18 cellular contexts compared by ENCODE assay signal in genomic region chr7:108802639-108803038, GRCh38.
DNase-seq lines count a peak whose midpoint lies in the region; ATAC-seq, FAIRE-seq and TF ChIP-seq lines count a peak whose summit lies in the region.
"Had no signal": no experiment of that assay in that cellular context is flagged by ENCODE, and none has a peak within 500 bp of the region (broad histone marks: within the 10 kb centered on the region; RNA-seq: fewer than 3 reads in every experiment).

No MANE protein-coding gene starts in this region.

- no peaks in the 10 kb centered on the region for H3K4me1 ChIP-seq in K562 (replicated peaks in 1 of 2; ENCODE audit: control insufficient read depth in 2 of 2, insufficient read depth in 2 of 2, low read length in 2 of 2)
- no peaks in the 10 kb centered on the region for H3K4me1 ChIP-seq in neural progenitor cell
- H3K4me1 ChIP-seq: A549, HAP-1 had no signal

- H3K9me3 ChIP-seq in K562 (replicated peaks; ENCODE audit: control insufficient read depth, insufficient read depth, low read depth, low read length): no peaks in the 10 kb centered on the region
- no peaks in the 10 kb centered on the region for H3K9me3 ChIP-seq in neural progenitor cell (ENCODE audit: low read depth)
- H3K9me3 ChIP-seq: A549, HAP-1 had no signal

- H3K4me3 ChIP-seq in GM12865 (ENCODE audit: low read depth, low read length): no peak overlapping the region
- H3K4me3 ChIP-seq in K562: no peak overlapping the region
- no peak overlapping the region for H3K4me3 ChIP-seq in neural progenitor cell
- H3K4me3 ChIP-seq: A549, HAP-1 had no signal

- DNase-seq in GM12865 (ENCODE audit: low read depth): peak; percentile 12
- no peak for DNase-seq in K562 (ENCODE audit: extremely low read depth in 1 of 4, low spot score in 3 of 4)
- no peak for DNase-seq in neural progenitor cell (ENCODE audit: low spot score)
- DNase-seq in T1000 (lab: John Stamatoyannopoulos, UW): no peak
- DNase-seq: AML-193; CD4-positive, alpha-beta memory T cell; DMS153; DMS79; GF-D8 had no signal

- no peak for TF ChIP-seq RAD21 in K562 (CRISPR knock-in tag; conservative IDR thresholded peaks at IDR 0.05 in 1 of 2, IDR thresholded peaks at IDR 0.05 in 1 of 2)

- intact Hi-C loops in K562 (cut with micrococcal nuclease): loop anchor here (10.0 kb wide), 1 partner anchor 188 kb away; no protein-coding TSS in a partner anchor

- H2AFZ ChIP-seq in K562 (ENCODE audit: low read depth, low read length) (no peak overlapping the region), neural progenitor cell (replicated peaks) (peak overlapping the region; percentile 67)

- no peak overlapping the region for H3K4me3 Mint-ChIP-seq in neural progenitor cell
- H3K4me3 Mint-ChIP-seq: CD4-positive, alpha-beta memory T cell had no signal

- H3K27ac ChIP-seq in K562 (ENCODE audit: extremely low read depth, low read depth, low read length): no peak overlapping the region
- no peak overlapping the region for H3K27ac ChIP-seq in neural progenitor cell
- H3K27ac ChIP-seq: 22Rv1, A549, C4-2B had no signal

- H3K27me3 ChIP-seq in K562 (ENCODE audit: control insufficient read depth in 2 of 2, insufficient read depth in 2 of 2, low read length in 2 of 2): no peaks in the 10 kb centered on the region
- H3K27me3 ChIP-seq in neural progenitor cell: no peaks in the 10 kb centered on the region

- no peaks in the 10 kb centered on the region for H3K36me3 Mint-ChIP-seq in neural progenitor cell
- H3K36me3 Mint-ChIP-seq: CD4-positive, alpha-beta memory T cell had no signal

- no peaks in the 10 kb centered on the region for H4K20me1 ChIP-seq in K562 (replicated peaks; ENCODE audit: control insufficient read depth, insufficient read depth, low read length)
- H4K20me1 ChIP-seq in neural progenitor cell (ENCODE audit: low read depth): no peaks in the 10 kb centered on the region

- TF ChIP-seq POLR2A in K562 (conservative IDR thresholded peaks at IDR 0.05): no peak

- H3K4me2 ChIP-seq in K562 (ENCODE audit: insufficient read depth, low read length) (no peak overlapping the region), neural progenitor cell (no peak overlapping the region)
- H3K4me2 ChIP-seq: A549 had no signal

- FAIRE-seq in K562 (lab: Jason Lieb, UNC): peak; percentile 32
- FAIRE-seq: A549, GM12891 had no signal

- ATAC-seq in HG03432 (IDR thresholded peaks at IDR 0.05; ENCODE audit: unreplicated experiment) (peak; percentile 39), K562 (no peak), GM19395 (IDR thresholded peaks at IDR 0.05; ENCODE audit: unreplicated experiment) (no peak), GM19397 (IDR thresholded peaks at IDR 0.05; ENCODE audit: unreplicated experiment) (no peak), esophagus mucosa (no peak)
- ATAC-seq: A549 had no signal

- CTCF ChIA-PET in K562 (lab: Yijun Ruan, JAX; ENCODE audit: low intra/inter-chr PET ratio): no interaction called here

- no peaks in the 10 kb centered on the region for H3K9me1 ChIP-seq in K562 (ENCODE audit: control insufficient read depth, insufficient read depth, low read length)

- TF ChIP-seq CTCF in GM12865 (IDR thresholded peaks at IDR 0.05; ENCODE audit: insufficient read depth, low read depth, low read length, missing control alignments) (no peak), K562 (IDR thresholded peaks at IDR 0.05 in 2 of 3, conservative IDR thresholded peaks at IDR 0.05 in 1 of 3; ENCODE audit: insufficient read depth in 2 of 3, low read depth in 1 of 3, low read length in 3 of 3) (no peak), neural progenitor cell (IDR thresholded peaks at IDR 0.05) (no peak)

- 3% methylated on average over 2 of the region's 2 CpGs for WGBS in K562 (ENCODE audit: insufficient coverage, low coverage, missing lambda C conversion rate)

- no peaks in the 10 kb centered on the region for H3K27me3 Mint-ChIP-seq in neural progenitor cell (ENCODE audit: insufficient read depth, low read depth)

- POLR2A ChIA-PET in K562 (lab: Yijun Ruan, JAX): no interaction called here

- H3K27ac Mint-ChIP-seq in neural progenitor cell: no peak overlapping the region
- H3K27ac Mint-ChIP-seq: CD4-positive, alpha-beta memory T cell had no signal

- no peaks in the 10 kb centered on the region for H3K4me1 Mint-ChIP-seq in neural progenitor cell
- H3K4me1 Mint-ChIP-seq: CD4-positive, alpha-beta memory T cell had no signal

- H3K9ac ChIP-seq in K562 (ENCODE audit: insufficient read depth in 1 of 2, low read depth in 2 of 2, low read length in 2 of 2) (no peak overlapping the region), neural progenitor cell (no peak overlapping the region)

- H3F3A ChIP-seq in neural progenitor cell (ENCODE audit: low read depth): no peaks in the 10 kb centered on the region

- H3K79me2 ChIP-seq in K562 (ENCODE audit: control insufficient read depth, insufficient read depth, low read length): no peaks in the 10 kb centered on the region
- H3K79me2 ChIP-seq in neural progenitor cell (ENCODE audit: low read depth): no peaks in the 10 kb centered on the region

- H3K36me3 ChIP-seq in K562 (ENCODE audit: control insufficient read depth, insufficient read depth, low read length) (no peaks in the 10 kb centered on the region), neural progenitor cell (no peaks in the 10 kb centered on the region)
- H3K36me3 ChIP-seq: HAP-1 had no signal

- TF ChIP-seq EP300 in K562 (IDR thresholded peaks at IDR 0.05; ENCODE audit: low read length): no peak

- in situ Hi-C loops in K562 (cut with MboI): no loop called here

- BruUV-seq in K562 (replicated peaks; lab: Mats Ljungman, UMichigan): no TSS peak

- H3K9me3 Mint-ChIP-seq in neural progenitor cell: no peaks in the 10 kb centered on the region

TF ChIP-seq in K562, 482 proteins besides CTCF, POLR2A, EP300 and RAD21 (continues in another document):
- no peak for TF ChIP-seq CREB1 (IDR thresholded peaks at IDR 0.05)
- TF ChIP-seq CREB1 (CRISPR knock-in tag; IDR thresholded peaks at IDR 0.05): no peak
- TF ChIP-seq ZNF79 (CRISPR knock-in tag; IDR thresholded peaks at IDR 0.05; ENCODE audit: low read depth): no peak
- TF ChIP-seq RBM22 (IDR thresholded peaks at IDR 0.05; ENCODE audit: low read depth, low read length, poor library complexity, severe bottlenecking): no peak
- TF ChIP-seq ZNF75A (CRISPR knock-in tag; IDR thresholded peaks at IDR 0.05): no peak
- no peak for TF ChIP-seq LCOR (CRISPR knock-in tag; IDR thresholded peaks at IDR 0.05)
- TF ChIP-seq MTA3 (IDR thresholded peaks at IDR 0.05; ENCODE audit: borderline replicate concordance): no peak
- TF ChIP-seq SAFB2 (IDR thresholded peaks at IDR 0.05; ENCODE audit: borderline replicate concordance, low read depth, low read length, severe bottlenecking): no peak
- TF ChIP-seq DNMT1 (IDR thresholded peaks at IDR 0.05): no peak
- TF ChIP-seq ZNF143 (CRISPR knock-in tag; IDR thresholded peaks at IDR 0.05): no peak
- no peak for TF ChIP-seq SIN3A (IDR thresholded peaks at IDR 0.05; ENCODE audit: borderline replicate concordance in 2 of 2, control insufficient read depth in 1 of 2, low read depth in 2 of 2, low read length in 2 of 2)
- TF ChIP-seq ETV6 (IDR thresholded peaks at IDR 0.05; ENCODE audit: borderline replicate concordance in 1 of 2, low read depth in 2 of 2, low read length in 1 of 2): no peak
- no peak for TF ChIP-seq ETV6 (CRISPR knock-in tag; IDR thresholded peaks at IDR 0.05; ENCODE audit: borderline replicate concordance)
- TF ChIP-seq KAT2B (IDR thresholded peaks at IDR 0.05; ENCODE audit: low read depth, low read length): no peak
- TF ChIP-seq ZNF518B (CRISPR knock-in tag; IDR thresholded peaks at IDR 0.05): no peak
- TF ChIP-seq SPI1 (IDR thresholded peaks at IDR 0.05; ENCODE audit: borderline replicate concordance, low read depth, low read length): no peak
- TF ChIP-seq TAF7 (tag; IDR thresholded peaks at IDR 0.05): no peak
- no peak for TF ChIP-seq ZNF140 (CRISPR knock-in tag; IDR thresholded peaks at IDR 0.05)
